ENCODE assay signal across 25 cellular contexts in the genomic region with DNA sequence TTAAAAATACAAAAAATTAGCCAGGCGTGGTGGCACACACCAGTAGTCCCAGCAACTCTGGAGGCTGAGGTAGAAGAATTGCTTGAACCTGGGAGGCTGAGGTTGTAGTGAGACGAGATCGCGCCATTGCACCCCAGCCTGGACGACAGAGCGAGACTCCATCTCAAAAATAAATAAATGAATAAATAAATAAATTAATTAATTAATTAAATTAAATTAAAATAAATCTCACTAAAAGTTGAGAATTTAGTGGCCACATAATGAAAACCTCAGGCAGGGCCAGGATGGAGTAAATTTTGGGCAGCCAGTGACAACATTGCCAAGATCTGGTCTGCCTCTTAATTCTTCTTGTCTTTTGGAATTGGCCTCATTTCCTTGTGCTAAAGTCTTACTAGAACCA.
"Had no signal": no experiment of that assay in that cellular context is flagged by ENCODE, and none has a peak within 500 bp of the region (broad histone marks: within the 10 kb centered on the region; RNA-seq: fewer than 3 reads in every experiment).

No MANE protein-coding gene starts in this region.

- DNase-seq: stimulated activated CD4-positive, alpha-beta T cell treated with anti-CD3 and anti-CD28 coated beads, Interleukin-2, amount 100 ng/mL, for 48 hours; stimulated activated CD4-positive, alpha-beta T cell treated with anti-CD3 and anti-CD28 coated beads, Interleukin-4, amount 100 ng/mL, for 1 hour; stimulated activated CD4-positive, alpha-beta T cell treated with anti-CD3 and anti-CD28 coated beads, Interleukin-4, amount 100 ng/mL, for 24 hours; stimulated activated CD4-positive, alpha-beta T cell treated with anti-CD3 and anti-CD28 coated beads, Interleukin-4, amount 100 ng/mL, for 4 hours; stimulated activated CD8-positive, alpha-beta memory T cell treated with anti-CD3 and anti-CD28 coated beads, Interleukin-4, amount 100 ng/mL, for 48 hours; stimulated activated naive B cell treated with anti-CD40 and anti-IgM and Interleukin-4, amounts not matched to agents 10 μg/mL and 1 μg/mL and 100 μg/mL, for 72 hours; stimulated activated naive CD4-positive, alpha-beta T cell; stimulated activated naive CD4-positive, alpha-beta T cell treated with Interleukin-2 at 50 U/mL for 16 hours; stimulated activated naive CD8-positive, alpha-beta T cell treated with anti-CD3 and anti-CD28 coated beads, Interleukin-15, amount 100 ng/mL, for 72 hours; stimulated activated naive CD8-positive, alpha-beta T cell treated with anti-CD3 and anti-CD28 coated beads, Interleukin-15, Interleukin-2, amounts not matched to agents 100 U/mL and 50 U/mL, for 24 hours; stomach; substantia nigra; testis; thyroid gland; tibial artery; transverse colon; trophoblast cell; upper lobe of left lung; upper lobe of right lung; uterus had no signal

- H3K4me1 Mint-ChIP-seq: stimulated activated effector memory CD8-positive, alpha-beta T cell treated with anti-CD3 and anti-CD28 coated beads, Interleukin-12 subunit alpha, Interleukin-12 subunit beta, amount 100 ng/mL, for 72 hours; stimulated activated memory B cell treated with anti-CD40 and anti-IgM and Interleukin-4, amounts not matched to agents 10 μg/mL and 1 μg/mL and 100 μg/mL, for 72 hours; stimulated activated naive B cell treated with anti-CD40 and anti-IgM and Interleukin-4, amounts not matched to agents 10 μg/mL and 1 μg/mL and 100 μg/mL, for 72 hours; stimulated activated naive CD8-positive, alpha-beta T cell treated with anti-CD3 and anti-CD28 coated beads, Interleukin-15, amount 100 ng/mL, for 72 hours had no signal

- ATAC-seq: stimulated activated effector memory CD8-positive, alpha-beta T cell treated with anti-CD3 and anti-CD28 coated beads, Interleukin-12 subunit alpha, Interleukin-12 subunit beta, amount 100 ng/mL, for 72 hours; stimulated activated memory B cell treated with anti-CD40 and anti-IgM and Interleukin-4, amounts not matched to agents 10 μg/mL and 1 μg/mL and 100 μg/mL, for 72 hours; stimulated activated naive B cell treated with anti-CD40 and anti-IgM and Interleukin-4, amounts not matched to agents 10 μg/mL and 1 μg/mL and 100 μg/mL, for 72 hours; stimulated activated naive CD8-positive, alpha-beta T cell treated with anti-CD3 and anti-CD28 coated beads, Interleukin-15, amount 100 ng/mL, for 72 hours; stimulated activated naive CD8-positive, alpha-beta T cell treated with anti-CD3 and anti-CD28 coated beads, Interleukin-15, Interleukin-2, amounts not matched to agents 100 U/mL and 50 U/mL, for 24 hours; upper lobe of right lung had no signal

- H3K36me3 Mint-ChIP-seq: stimulated activated effector memory CD8-positive, alpha-beta T cell treated with anti-CD3 and anti-CD28 coated beads, Interleukin-12 subunit alpha, Interleukin-12 subunit beta, amount 100 ng/mL, for 72 hours; stimulated activated memory B cell treated with anti-CD40 and anti-IgM and Interleukin-4, amounts not matched to agents 10 μg/mL and 1 μg/mL and 100 μg/mL, for 72 hours; stimulated activated naive B cell treated with anti-CD40 and anti-IgM and Interleukin-4, amounts not matched to agents 10 μg/mL and 1 μg/mL and 100 μg/mL, for 72 hours; type B pancreatic cell had no signal

- FAIRE-seq: urothelium cell line had no signal

- H3K9me3 Mint-ChIP-seq: stimulated activated memory B cell treated with anti-CD40 and anti-IgM and Interleukin-4, amounts not matched to agents 10 μg/mL and 1 μg/mL and 100 μg/mL, for 72 hours; stimulated activated naive B cell treated with anti-CD40 and anti-IgM and Interleukin-4, amounts not matched to agents 10 μg/mL and 1 μg/mL and 100 μg/mL, for 72 hours; stimulated activated naive CD8-positive, alpha-beta T cell treated with anti-CD3 and anti-CD28 coated beads, Interleukin-15, amount 100 ng/mL, for 72 hours; stimulated activated naive CD8-positive, alpha-beta T cell treated with anti-CD3 and anti-CD28 coated beads, Interleukin-15, Interleukin-2, amounts not matched to agents 100 ng/mL and 50 ng/mL, for 24 hours; type B pancreatic cell had no signal

- H3K27me3 Mint-ChIP-seq: stimulated activated memory B cell treated with anti-CD40 and anti-IgM and Interleukin-4, amounts not matched to agents 10 μg/mL and 1 μg/mL and 100 μg/mL, for 72 hours; stimulated activated naive B cell treated with anti-CD40 and anti-IgM and Interleukin-4, amounts not matched to agents 10 μg/mL and 1 μg/mL and 100 μg/mL, for 72 hours; stimulated activated naive CD8-positive, alpha-beta T cell treated with anti-CD3 and anti-CD28 coated beads, Interleukin-15, amount 100 ng/mL, for 72 hours; stimulated activated naive CD8-positive, alpha-beta T cell treated with anti-CD3 and anti-CD28 coated beads, Interleukin-15, Interleukin-2, amounts not matched to agents 100 ng/mL and 50 ng/mL, for 24 hours; type B pancreatic cell had no signal

- H3K27ac Mint-ChIP-seq: stimulated activated effector memory CD8-positive, alpha-beta T cell treated with anti-CD3 and anti-CD28 coated beads, Interleukin-12 subunit alpha, Interleukin-12 subunit beta, amount 100 ng/mL, for 72 hours; stimulated activated memory B cell treated with anti-CD40 and anti-IgM and Interleukin-4, amounts not matched to agents 10 μg/mL and 1 μg/mL and 100 μg/mL, for 72 hours; stimulated activated naive B cell treated with anti-CD40 and anti-IgM and Interleukin-4, amounts not matched to agents 10 μg/mL and 1 μg/mL and 100 μg/mL, for 72 hours; stimulated activated naive CD8-positive, alpha-beta T cell treated with anti-CD3 and anti-CD28 coated beads, Interleukin-15, amount 100 ng/mL, for 72 hours; stimulated activated naive CD8-positive, alpha-beta T cell treated with anti-CD3 and anti-CD28 coated beads, Interleukin-15, Interleukin-2, amounts not matched to agents 100 ng/mL and 50 ng/mL, for 24 hours; type B pancreatic cell had no signal

- H3K4me3 Mint-ChIP-seq: stimulated activated effector memory CD8-positive, alpha-beta T cell treated with anti-CD3 and anti-CD28 coated beads, Interleukin-12 subunit alpha, Interleukin-12 subunit beta, amount 100 ng/mL, for 72 hours; stimulated activated memory B cell treated with anti-CD40 and anti-IgM and Interleukin-4, amounts not matched to agents 10 μg/mL and 1 μg/mL and 100 μg/mL, for 72 hours; stimulated activated naive B cell treated with anti-CD40 and anti-IgM and Interleukin-4, amounts not matched to agents 10 μg/mL and 1 μg/mL and 100 μg/mL, for 72 hours; stimulated activated naive CD8-positive, alpha-beta T cell treated with anti-CD3 and anti-CD28 coated beads, Interleukin-15, amount 100 ng/mL, for 72 hours; stimulated activated naive CD8-positive, alpha-beta T cell treated with anti-CD3 and anti-CD28 coated beads, Interleukin-15, Interleukin-2, amounts not matched to agents 100 ng/mL and 50 ng/mL, for 24 hours; type B pancreatic cell had no signal
